In the genomic region with DNA sequence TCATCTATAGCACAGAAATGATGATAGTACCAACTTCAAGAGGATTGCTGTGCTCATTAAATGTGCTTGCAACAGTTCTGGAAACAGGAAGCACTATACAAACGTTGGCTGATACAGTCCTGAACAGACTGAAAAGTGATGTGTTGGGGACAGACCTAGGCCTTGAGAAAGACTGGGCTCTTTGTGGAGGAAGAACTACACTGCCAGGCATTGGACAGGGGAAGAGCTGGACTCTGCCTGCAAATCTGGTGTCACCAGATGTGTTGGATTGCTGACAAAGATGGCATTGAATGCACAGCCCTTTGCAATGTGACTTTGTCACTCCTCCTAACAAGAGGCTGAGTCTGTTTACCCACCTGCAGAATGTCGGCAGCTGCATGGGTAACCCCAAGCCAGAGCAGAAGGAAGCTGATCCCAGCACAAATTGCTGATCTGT, we compare ENCODE assay signal across 1 cellular context.
A peak's percentile ranks its signal among the peaks of the same experiment; 100 is the strongest.
TF ChIP-seq lines count a peak whose summit lies in the region.

No MANE protein-coding gene starts in this region.

TF ChIP-seq in HepG2, 621 proteins besides CTCF, POLR2A, EP300 and RAD21 (continued from another document and continues in another):
- TF ChIP-seq, protein P1, sequence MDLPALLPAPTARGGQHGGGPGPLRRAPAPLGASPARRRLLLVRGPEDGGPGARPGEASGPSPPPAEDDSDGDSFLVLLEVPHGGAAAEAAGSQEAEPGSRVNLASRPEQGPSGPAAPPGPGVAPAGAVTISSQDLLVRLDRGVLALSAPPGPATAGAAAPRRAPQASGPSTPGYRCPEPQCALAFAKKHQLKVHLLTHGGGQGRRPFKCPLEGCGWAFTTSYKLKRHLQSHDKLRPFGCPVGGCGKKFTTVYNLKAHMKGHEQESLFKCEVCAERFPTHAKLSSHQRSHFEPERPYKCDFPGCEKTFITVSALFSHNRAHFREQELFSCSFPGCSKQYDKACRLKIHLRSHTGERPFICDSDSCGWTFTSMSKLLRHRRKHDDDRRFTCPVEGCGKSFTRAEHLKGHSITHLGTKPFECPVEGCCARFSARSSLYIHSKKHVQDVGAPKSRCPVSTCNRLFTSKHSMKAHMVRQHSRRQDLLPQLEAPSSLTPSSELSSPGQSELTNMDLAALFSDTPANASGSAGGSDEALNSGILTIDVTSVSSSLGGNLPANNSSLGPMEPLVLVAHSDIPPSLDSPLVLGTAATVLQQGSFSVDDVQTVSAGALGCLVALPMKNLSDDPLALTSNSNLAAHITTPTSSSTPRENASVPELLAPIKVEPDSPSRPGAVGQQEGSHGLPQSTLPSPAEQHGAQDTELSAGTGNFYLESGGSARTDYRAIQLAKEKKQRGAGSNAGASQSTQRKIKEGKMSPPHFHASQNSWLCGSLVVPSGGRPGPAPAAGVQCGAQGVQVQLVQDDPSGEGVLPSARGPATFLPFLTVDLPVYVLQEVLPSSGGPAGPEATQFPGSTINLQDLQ (CRISPR knock-in tag; IDR thresholded peaks at IDR 0.05) = no peak
- TF ChIP-seq NCOA1 (CRISPR knock-in tag; IDR thresholded peaks at IDR 0.05) (peak; percentile 32; the same call in 1 of the 2 replicates), ZFX (CRISPR knock-in tag; IDR thresholded peaks at IDR 0.05; ENCODE audit: low read depth) (no peak), TBX2 (CRISPR knock-in tag; IDR thresholded peaks at IDR 0.05; ENCODE audit: borderline replicate concordance) (0 out of 2 replicates have a peak, but pooled peaks have one; percentile 59), TGIF2 (CRISPR knock-in tag; IDR thresholded peaks at IDR 0.05) (peak; percentile 57; the same call in 1 of the 2 replicates), STAG1 (CRISPR knock-in tag; IDR thresholded peaks at IDR 0.05) (no peak), FOXM1 (CRISPR knock-in tag; IDR thresholded peaks at IDR 0.05) (no peak), ZNF530 (CRISPR knock-in tag; IDR thresholded peaks at IDR 0.05; ENCODE audit: low read depth) (no peak), ZNF44 (CRISPR knock-in tag; IDR thresholded peaks at IDR 0.05) (0 out of 2 replicates have a peak, but pooled peaks have one; percentile 43), HDAC2 (CRISPR knock-in tag; IDR thresholded peaks at IDR 0.05) (peak; percentile 48; the same call in 1 of the 2 replicates), ZNF773 (CRISPR knock-in tag; IDR thresholded peaks at IDR 0.05; ENCODE audit: borderline replicate concordance) (no peak), ZNF788 (CRISPR knock-in tag; IDR thresholded peaks at IDR 0.05; ENCODE audit: borderline replicate concordance) (peak; percentile 42; the same call in 1 of the 2 replicates), SMAD9 (CRISPR knock-in tag; IDR thresholded peaks at IDR 0.05) (no peak), MBD4 (IDR thresholded peaks at IDR 0.05; ENCODE audit: borderline replicate concordance, low read length) (no peak), ZFP36L1 (CRISPR knock-in tag; IDR thresholded peaks at IDR 0.05) (no peak), ZNF451 (CRISPR knock-in tag; IDR thresholded peaks at IDR 0.05) (peak; percentile 31; the same call in 1 of the 2 replicates), SOX6 (IDR thresholded peaks at IDR 0.05) (no peak), SOX6 (CRISPR knock-in tag; IDR thresholded peaks at IDR 0.05) (no peak), ZMYM3 (CRISPR knock-in tag; IDR thresholded peaks at IDR 0.05) (peak; percentile 78), HMG20A (CRISPR knock-in tag; IDR thresholded peaks at IDR 0.05; ENCODE audit: borderline replicate concordance) (no peak), KDM5A (IDR thresholded peaks at IDR 0.05; ENCODE audit: borderline replicate concordance, low read length) (no peak)
- TF ChIP-seq, protein P2, sequence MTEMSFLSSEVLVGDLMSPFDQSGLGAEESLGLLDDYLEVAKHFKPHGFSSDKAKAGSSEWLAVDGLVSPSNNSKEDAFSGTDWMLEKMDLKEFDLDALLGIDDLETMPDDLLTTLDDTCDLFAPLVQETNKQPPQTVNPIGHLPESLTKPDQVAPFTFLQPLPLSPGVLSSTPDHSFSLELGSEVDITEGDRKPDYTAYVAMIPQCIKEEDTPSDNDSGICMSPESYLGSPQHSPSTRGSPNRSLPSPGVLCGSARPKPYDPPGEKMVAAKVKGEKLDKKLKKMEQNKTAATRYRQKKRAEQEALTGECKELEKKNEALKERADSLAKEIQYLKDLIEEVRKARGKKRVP (CRISPR knock-in tag; IDR thresholded peaks at IDR 0.05) = no peak
- TF ChIP-seq, protein P3, sequence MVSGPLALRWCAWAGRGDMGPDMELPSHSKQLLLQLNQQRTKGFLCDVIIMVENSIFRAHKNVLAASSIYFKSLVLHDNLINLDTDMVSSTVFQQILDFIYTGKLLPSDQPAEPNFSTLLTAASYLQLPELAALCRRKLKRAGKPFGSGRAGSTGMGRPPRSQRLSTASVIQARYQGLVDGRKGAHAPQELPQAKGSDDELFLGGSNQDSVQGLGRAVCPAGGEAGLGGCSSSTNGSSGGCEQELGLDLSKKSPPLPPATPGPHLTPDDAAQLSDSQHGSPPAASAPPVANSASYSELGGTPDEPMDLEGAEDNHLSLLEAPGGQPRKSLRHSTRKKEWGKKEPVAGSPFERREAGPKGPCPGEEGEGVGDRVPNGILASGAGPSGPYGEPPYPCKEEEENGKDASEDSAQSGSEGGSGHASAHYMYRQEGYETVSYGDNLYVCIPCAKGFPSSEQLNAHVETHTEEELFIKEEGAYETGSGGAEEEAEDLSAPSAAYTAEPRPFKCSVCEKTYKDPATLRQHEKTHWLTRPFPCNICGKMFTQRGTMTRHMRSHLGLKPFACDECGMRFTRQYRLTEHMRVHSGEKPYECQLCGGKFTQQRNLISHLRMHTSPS (CRISPR knock-in tag; IDR thresholded peaks at IDR 0.05; ENCODE audit: low read depth) = 0 out of 2 replicates have a peak, but pooled peaks have one; percentile 34
- TF ChIP-seq, protein P4, sequence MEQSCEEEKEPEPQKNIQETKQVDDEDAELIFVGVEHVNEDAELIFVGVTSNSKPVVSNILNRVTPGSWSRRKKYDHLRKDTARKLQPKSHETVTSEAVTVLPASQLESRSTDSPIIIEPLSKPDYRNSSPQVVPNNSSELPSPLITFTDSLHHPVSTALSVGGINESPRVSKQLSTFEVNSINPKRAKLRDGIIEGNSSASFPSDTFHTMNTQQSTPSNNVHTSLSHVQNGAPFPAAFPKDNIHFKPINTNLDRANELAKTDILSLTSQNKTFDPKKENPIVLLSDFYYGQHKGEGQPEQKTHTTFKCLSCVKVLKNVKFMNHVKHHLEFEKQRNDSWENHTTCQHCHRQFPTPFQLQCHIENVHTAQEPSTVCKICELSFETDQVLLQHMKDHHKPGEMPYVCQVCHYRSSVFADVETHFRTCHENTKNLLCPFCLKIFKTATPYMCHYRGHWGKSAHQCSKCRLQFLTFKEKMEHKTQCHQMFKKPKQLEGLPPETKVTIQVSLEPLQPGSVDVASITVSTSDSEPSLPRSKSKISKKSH (CRISPR knock-in tag; IDR thresholded peaks at IDR 0.05; ENCODE audit: borderline replicate concordance) = no peak
- TF ChIP-seq, protein P5, sequence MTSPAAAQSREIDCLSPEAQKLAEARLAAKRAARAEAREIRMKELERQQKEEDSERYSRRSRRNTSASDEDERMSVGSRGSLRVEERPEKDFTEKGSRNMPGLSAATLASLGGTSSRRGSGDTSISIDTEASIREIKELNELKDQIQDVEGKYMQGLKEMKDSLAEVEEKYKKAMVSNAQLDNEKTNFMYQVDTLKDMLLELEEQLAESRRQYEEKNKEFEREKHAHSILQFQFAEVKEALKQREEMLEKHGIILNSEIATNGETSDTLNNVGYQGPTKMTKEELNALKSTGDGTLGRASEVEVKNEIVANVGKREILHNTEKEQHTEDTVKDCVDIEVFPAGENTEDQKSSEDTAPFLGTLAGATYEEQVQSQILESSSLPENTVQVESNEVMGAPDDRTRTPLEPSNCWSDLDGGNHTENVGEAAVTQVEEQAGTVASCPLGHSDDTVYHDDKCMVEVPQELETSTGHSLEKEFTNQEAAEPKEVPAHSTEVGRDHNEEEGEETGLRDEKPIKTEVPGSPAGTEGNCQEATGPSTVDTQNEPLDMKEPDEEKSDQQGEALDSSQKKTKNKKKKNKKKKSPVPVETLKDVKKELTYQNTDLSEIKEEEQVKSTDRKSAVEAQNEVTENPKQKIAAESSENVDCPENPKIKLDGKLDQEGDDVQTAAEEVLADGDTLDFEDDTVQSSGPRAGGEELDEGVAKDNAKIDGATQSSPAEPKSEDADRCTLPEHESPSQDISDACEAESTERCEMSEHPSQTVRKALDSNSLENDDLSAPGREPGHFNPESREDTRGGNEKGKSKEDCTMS (CRISPR knock-in tag; conservative IDR thresholded peaks at IDR 0.05) = no peak
- TF ChIP-seq, protein P6, sequence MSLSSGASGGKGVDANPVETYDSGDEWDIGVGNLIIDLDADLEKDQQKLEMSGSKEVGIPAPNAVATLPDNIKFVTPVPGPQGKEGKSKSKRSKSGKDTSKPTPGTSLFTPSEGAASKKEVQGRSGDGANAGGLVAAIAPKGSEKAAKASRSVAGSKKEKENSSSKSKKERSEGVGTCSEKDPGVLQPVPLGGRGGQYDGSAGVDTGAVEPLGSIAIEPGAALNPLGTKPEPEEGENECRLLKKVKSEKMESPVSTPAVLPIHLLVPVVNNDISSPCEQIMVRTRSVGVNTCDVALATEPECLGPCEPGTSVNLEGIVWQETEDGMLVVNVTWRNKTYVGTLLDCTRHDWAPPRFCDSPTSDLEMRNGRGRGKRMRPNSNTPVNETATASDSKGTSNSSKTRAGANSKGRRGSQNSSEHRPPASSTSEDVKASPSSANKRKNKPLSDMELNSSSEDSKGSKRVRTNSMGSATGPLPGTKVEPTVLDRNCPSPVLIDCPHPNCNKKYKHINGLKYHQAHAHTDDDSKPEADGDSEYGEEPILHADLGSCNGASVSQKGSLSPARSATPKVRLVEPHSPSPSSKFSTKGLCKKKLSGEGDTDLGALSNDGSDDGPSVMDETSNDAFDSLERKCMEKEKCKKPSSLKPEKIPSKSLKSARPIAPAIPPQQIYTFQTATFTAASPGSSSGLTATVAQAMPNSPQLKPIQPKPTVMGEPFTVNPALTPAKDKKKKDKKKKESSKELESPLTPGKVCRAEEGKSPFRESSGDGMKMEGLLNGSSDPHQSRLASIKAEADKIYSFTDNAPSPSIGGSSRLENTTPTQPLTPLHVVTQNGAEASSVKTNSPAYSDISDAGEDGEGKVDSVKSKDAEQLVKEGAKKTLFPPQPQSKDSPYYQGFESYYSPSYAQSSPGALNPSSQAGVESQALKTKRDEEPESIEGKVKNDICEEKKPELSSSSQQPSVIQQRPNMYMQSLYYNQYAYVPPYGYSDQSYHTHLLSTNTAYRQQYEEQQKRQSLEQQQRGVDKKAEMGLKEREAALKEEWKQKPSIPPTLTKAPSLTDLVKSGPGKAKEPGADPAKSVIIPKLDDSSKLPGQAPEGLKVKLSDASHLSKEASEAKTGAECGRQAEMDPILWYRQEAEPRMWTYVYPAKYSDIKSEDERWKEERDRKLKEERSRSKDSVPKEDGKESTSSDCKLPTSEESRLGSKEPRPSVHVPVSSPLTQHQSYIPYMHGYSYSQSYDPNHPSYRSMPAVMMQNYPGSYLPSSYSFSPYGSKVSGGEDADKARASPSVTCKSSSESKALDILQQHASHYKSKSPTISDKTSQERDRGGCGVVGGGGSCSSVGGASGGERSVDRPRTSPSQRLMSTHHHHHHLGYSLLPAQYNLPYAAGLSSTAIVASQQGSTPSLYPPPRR (CRISPR knock-in tag; IDR thresholded peaks at IDR 0.05; ENCODE audit: borderline replicate concordance) = no peak; the same call in 1 of the 2 replicates
- TF ChIP-seq, protein P7, sequence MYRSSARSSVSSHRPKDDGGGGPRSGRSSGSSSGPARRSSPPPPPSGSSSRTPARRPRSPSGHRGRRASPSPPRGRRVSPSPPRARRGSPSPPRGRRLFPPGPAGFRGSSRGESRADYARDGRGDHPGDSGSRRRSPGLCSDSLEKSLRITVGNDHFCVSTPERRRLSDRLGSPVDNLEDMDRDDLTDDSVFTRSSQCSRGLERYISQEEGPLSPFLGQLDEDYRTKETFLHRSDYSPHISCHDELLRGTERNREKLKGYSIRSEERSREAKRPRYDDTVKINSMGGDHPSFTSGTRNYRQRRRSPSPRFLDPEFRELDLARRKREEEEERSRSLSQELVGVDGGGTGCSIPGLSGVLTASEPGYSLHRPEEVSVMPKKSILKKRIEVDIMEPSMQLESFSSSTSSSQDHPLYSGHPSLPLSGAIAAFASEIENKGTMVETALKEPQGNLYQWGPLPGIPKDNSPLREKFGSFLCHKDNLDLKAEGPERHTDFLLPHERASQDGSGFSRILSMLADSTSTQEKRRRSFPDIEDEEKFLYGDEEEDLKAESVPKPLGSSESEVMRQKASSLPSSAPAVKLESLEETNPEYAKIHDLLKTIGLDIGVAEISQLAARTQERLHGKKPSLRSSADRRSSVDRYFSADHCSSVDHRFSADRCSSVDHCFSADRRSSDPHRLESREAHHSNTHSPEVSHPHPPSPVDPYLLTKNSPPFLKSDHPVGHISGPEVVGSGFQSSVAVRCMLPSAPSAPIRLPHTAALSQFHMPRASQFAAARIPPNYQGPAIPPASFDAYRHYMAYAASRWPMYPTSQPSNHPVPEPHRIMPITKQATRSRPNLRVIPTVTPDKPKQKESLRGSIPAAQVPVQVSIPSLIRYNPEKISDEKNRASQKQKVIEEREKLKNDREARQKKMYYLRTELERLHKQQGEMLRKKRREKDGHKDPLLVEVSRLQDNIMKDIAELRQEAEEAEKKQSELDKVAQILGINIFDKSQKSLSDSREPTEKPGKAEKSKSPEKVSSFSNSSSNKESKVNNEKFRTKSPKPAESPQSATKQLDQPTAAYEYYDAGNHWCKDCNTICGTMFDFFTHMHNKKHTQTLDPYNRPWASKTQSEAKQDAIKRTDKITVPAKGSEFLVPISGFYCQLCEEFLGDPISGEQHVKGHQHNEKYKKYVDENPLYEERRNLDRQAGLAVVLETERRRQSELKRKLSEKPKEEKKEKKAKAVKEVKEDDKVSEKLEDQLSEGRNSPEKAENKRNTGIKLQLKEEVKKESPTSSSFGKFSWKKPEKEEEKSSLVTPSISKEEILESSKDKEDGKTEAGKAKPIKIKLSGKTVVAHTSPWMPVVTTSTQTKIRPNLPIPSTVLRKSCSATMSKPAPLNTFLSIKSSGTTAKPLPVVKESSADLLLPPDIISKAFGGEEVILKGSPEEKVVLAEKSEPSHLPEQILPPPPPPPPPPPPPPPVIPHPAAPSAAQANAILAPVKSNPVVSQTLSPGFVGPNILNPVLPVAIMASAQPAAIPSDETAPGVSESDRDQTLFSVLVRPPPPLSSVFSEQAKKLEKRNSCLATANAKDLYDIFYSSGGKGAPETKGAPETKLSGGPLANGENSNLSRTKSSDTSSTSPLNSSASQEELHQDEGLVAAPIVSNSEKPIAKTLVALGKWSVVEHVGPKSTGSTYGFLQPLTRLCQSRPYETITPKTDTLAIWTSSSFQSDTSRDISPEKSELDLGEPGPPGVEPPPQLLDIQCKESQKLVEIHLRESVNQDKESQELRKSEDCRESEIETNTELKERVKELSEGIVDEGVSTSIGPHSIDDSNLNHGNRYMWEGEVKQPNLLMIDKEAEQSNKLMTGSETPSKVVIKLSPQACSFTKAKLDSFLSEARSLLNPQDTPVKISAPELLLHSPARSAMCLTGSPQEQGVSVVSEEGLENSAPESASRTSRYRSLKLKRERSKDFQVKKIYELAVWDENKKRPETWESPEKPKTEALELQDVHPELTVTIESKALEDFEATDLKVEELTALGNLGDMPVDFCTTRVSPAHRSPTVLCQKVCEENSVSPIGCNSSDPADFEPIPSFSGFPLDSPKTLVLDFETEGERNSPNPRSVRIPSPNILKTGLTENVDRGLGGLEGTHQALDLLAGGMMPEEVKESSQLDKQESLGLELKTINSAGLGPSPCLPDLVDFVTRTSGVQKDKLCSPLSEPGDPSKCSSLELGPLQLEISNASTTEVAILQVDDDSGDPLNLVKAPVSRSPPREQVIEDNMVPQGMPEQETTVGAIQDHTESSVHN (CRISPR knock-in tag; IDR thresholded peaks at IDR 0.05) = 0 out of 2 replicates have a peak, but pooled peaks have one; percentile 28
